Comparison of ENCODE assay signal across 1 cellular context in genomic region chr13:87124785-87125074, GRCh38.
TF ChIP-seq lines count a peak whose summit lies in the region.

No MANE protein-coding gene starts in this region.

TF ChIP-seq in HEK293, 187 proteins besides CTCF, POLR2A, EP300 and RAD21 (continued from another document):
- TF ChIP-seq ZNF26 (tag by site-specific recombination; IDR thresholded peaks at IDR 0.05) (no peak), ZNF169 (tag by site-specific recombination; IDR thresholded peaks at IDR 0.05) (no peak), ZNF292 (tag by site-specific recombination; IDR thresholded peaks at IDR 0.05; ENCODE audit: borderline replicate concordance, low read depth) (no peak), ZBTB48 (tag by site-specific recombination; IDR thresholded peaks at IDR 0.05) (no peak), GLI2 (tag by site-specific recombination; IDR thresholded peaks at IDR 0.05; ENCODE audit: borderline replicate concordance, low read depth) (no peak), AEBP2 (tag by site-specific recombination; IDR thresholded peaks at IDR 0.05; ENCODE audit: borderline replicate concordance) (no peak), ZNF202 (tag by site-specific recombination; IDR thresholded peaks at IDR 0.05; ENCODE audit: borderline replicate concordance) (no peak), YY1 (tag by site-specific recombination; IDR thresholded peaks at IDR 0.05) (0 out of 2 replicates have a peak, but pooled peaks have one; percentile 41), ZNF433 (tag by site-specific recombination; IDR thresholded peaks at IDR 0.05; ENCODE audit: low read depth) (no peak), FEZF1 (tag by site-specific recombination; IDR thresholded peaks at IDR 0.05) (0 out of 2 replicates have a peak, but pooled peaks have one; percentile 19), PBX3 (CRISPR knock-in tag; IDR thresholded peaks at IDR 0.05) (no peak), ZBTB8A (tag by site-specific recombination; IDR thresholded peaks at IDR 0.05) (no peak), ZBTB10 (tag by site-specific recombination; IDR thresholded peaks at IDR 0.05) (no peak), YY2 (tag by site-specific recombination; IDR thresholded peaks at IDR 0.05) (no peak), ZNF654 (tag by site-specific recombination; IDR thresholded peaks at IDR 0.05; ENCODE audit: low read depth) (no peak), ZNF10 (tag by site-specific recombination; IDR thresholded peaks at IDR 0.05) (peak; percentile 99), KLF17 (tag by site-specific recombination; IDR thresholded peaks at IDR 0.05) (no peak), ZNF184 (tag by site-specific recombination; IDR thresholded peaks at IDR 0.05) (no peak), ZNF394 (tag by site-specific recombination; IDR thresholded peaks at IDR 0.05; ENCODE audit: borderline replicate concordance) (no peak), ZNF248 (tag by site-specific recombination; IDR thresholded peaks at IDR 0.05) (no peak), ZFP3 (tag by site-specific recombination; IDR thresholded peaks at IDR 0.05; ENCODE audit: low read depth) (no peak), OSR2 (tag by site-specific recombination; IDR thresholded peaks at IDR 0.05) (peak; percentile 11; the same call in 1 of the 2 replicates)
